Comparison of ENCODE assay signal across 17 cellular contexts in the genomic region with DNA sequence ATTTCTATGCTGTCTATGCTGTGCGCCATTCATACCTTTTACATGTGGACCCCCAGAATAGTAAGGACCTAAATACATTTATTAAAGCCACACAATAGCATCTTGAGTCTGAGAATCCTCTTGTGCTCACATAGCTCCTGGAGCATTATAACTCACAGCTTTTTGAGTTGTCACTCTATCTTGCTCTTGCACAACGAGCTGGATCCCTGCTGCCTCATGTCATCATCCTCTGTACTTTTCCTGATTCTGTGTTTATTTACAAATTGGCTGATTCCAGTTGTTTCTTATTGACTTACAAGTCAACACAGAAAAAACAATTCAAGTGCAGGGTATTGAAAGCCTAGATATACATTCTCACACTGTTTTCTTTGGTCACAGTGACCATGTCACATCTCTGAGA.
DNase-seq lines count a peak whose midpoint lies in the region; ATAC-seq and TF ChIP-seq lines count a peak whose summit lies in the region.
"Had no signal": no experiment of that assay in that cellular context is flagged by ENCODE, and none has a peak within 500 bp of the region (broad histone marks: within the 10 kb centered on the region; RNA-seq: fewer than 3 reads in every experiment).

No MANE protein-coding gene starts in this region.

- H3K36me3 ChIP-seq in mammary epithelial cell (ENCODE audit: insufficient read depth, low read length) (no peaks in the 10 kb centered on the region), liver (ENCODE audit: control insufficient read depth in 4 of 4, insufficient read depth in 3 of 4, low read depth in 1 of 4, low read length in 3 of 4) (no peaks in the 10 kb centered on the region)
- H3K36me3 ChIP-seq: HAP-1 had no signal

- H3K4me3 ChIP-seq in mammary epithelial cell (replicated peaks in 1 of 3; ENCODE audit: insufficient read depth in 1 of 3, low read depth in 2 of 3, low read length in 3 of 3) (no peak overlapping the region), fibroblast of pulmonary artery (replicated peaks; ENCODE audit: low read depth, low read length) (no peak overlapping the region), liver (ENCODE audit: low read depth in 1 of 3, low read length in 3 of 3) (no peak overlapping the region)
- H3K4me3 ChIP-seq: A549, GM23248, HAP-1 had no signal

- dilution Hi-C loops in mammary epithelial cell (cut with HindIII; ENCODE audit: low sequenced_read_pairs), result no loop called here

- no peaks in the 10 kb centered on the region for H3K27me3 ChIP-seq in mammary epithelial cell (ENCODE audit: insufficient read depth, low read length)
- H3K27me3 ChIP-seq in liver (ENCODE audit: control insufficient read depth in 4 of 4, insufficient read depth in 4 of 4, low read length in 3 of 4), result no peaks in the 10 kb centered on the region

- no TSS peak for BruUV-seq in MCF 10A (replicated peaks; lab: Mats Ljungman, UMichigan)
- BruUV-seq in mammary epithelial cell (replicated peaks; lab: Mats Ljungman, UMichigan), result no TSS peak

- no peaks in the 10 kb centered on the region for H3K36me3 Mint-ChIP-seq in MCF 10A (ENCODE audit: insufficient read depth, unreplicated experiment)
- H3K36me3 Mint-ChIP-seq in WTC11, result no peaks in the 10 kb centered on the region

- no peaks in the 10 kb centered on the region for H4K20me1 ChIP-seq in mammary epithelial cell (ENCODE audit: insufficient read depth, low read length)

- POLR2A ChIA-PET in MCF 10A (lab: Yijun Ruan, JAX), result no interaction called here
- POLR2A ChIA-PET in WTC11 (lab: Charles Lee), result no interaction called here

- H3K4me2 ChIP-seq in mammary epithelial cell (ENCODE audit: insufficient read depth, low read depth, low read length), result no peak overlapping the region
- H3K4me2 ChIP-seq: A549 had no signal

- no peak overlapping the region for H3K4me3 Mint-ChIP-seq in MCF 10A (ENCODE audit: unreplicated experiment)
- H3K4me3 Mint-ChIP-seq in WTC11, result no peak overlapping the region
- H3K4me3 Mint-ChIP-seq: CD4-positive, alpha-beta T cell had no signal

- DNase-seq in MCF 10A (ENCODE audit: unreplicated experiment) (peak; percentile 10), mammary epithelial cell (no peak), fibroblast of pulmonary artery (ENCODE audit: low read depth) (peak; percentile 7), WTC11 (ENCODE audit: low spot score) (no peak), inferior parietal cortex (ENCODE audit: extremely low spot score) (no peak)
- DNase-seq in activated effector memory CD4-positive, alpha-beta T cell treated with Interleukin-2 at 50 U/mL for 16 hours, result no peak
- DNase-seq: AML-193; CD4-positive, alpha-beta T cell; DMS153; DMS79; GF-D8; GM23248 had no signal

- H2AFZ ChIP-seq in mammary epithelial cell (ENCODE audit: low read depth, low read length), result no peak overlapping the region
- H2AFZ ChIP-seq: GM23248 had no signal

- H3K9ac ChIP-seq in mammary epithelial cell (ENCODE audit: insufficient read depth, low read length) (no peak overlapping the region), liver (ENCODE audit: low read depth in 1 of 2, low read length in 2 of 2) (no peak overlapping the region)
- H3K9ac ChIP-seq: GM23248 had no signal

- ATAC-seq in WTC11, result no peak
- ATAC-seq: A549 had no signal

- TF ChIP-seq RAD21 in liver (IDR thresholded peaks at IDR 0.05), result no peak

- WGBS in mammary epithelial cell (ENCODE audit: low coverage, missing lambda C conversion rate), result 37% methylated on average over 2 of the region's 2 CpGs
- WGBS in liver, result 59% methylated on average over 2 of the region's 2 CpGs

- H3K27ac Mint-ChIP-seq in MCF 10A (ENCODE audit: low read depth, unreplicated experiment), result no peak overlapping the region
- H3K27ac Mint-ChIP-seq in WTC11, result no peak overlapping the region
- H3K27ac Mint-ChIP-seq: CD4-positive, alpha-beta T cell had no signal

- H3K9me3 ChIP-seq in mammary epithelial cell (replicated peaks; ENCODE audit: insufficient read depth, low read length) (no peaks in the 10 kb centered on the region), liver (ENCODE audit: control insufficient read depth in 4 of 4, low read length in 3 of 4) (no peaks in the 10 kb centered on the region)
- H3K9me3 ChIP-seq: A549, HAP-1 had no signal

- peaks cover 8% of the 10 kb centered on the region for H3K27me3 Mint-ChIP-seq in MCF 10A (ENCODE audit: insufficient read depth, unreplicated experiment)
- no peaks in the 10 kb centered on the region for H3K27me3 Mint-ChIP-seq in WTC11 (ENCODE audit: low read depth)
- H3K27me3 Mint-ChIP-seq: CD4-positive, alpha-beta T cell had no signal

- in situ Hi-C loops in mammary epithelial cell (cut with MboI; ENCODE audit: low sequenced_read_pairs in 2 of 2), result no loop called here

- CTCF ChIA-PET in MCF 10A (lab: Yijun Ruan, JAX), result interaction anchor here (0.6 to 2.5 kb wide), 9 partner anchors 9 to 367 kb away, joined by 3 to 12 read pairs (median 3); no protein-coding TSS in a partner anchor
- CTCF ChIA-PET in mammary epithelial cell (lab: Charles Lee; ENCODE audit: low non-redundant PET), result no interaction called here
- CTCF ChIA-PET in WTC11 (lab: Charles Lee), result interaction anchor here (1.1 to 1.4 kb wide), 2 partner anchors 21 to 23 kb away, joined by 4 read pairs; no protein-coding TSS in a partner anchor

- no peaks in the 10 kb centered on the region for H3K4me1 ChIP-seq in mammary epithelial cell (ENCODE audit: insufficient read depth, low read length)
- no peaks in the 10 kb centered on the region for H3K4me1 ChIP-seq in liver (ENCODE audit: control insufficient read depth in 4 of 4, insufficient read depth in 4 of 4, low read length in 3 of 4)
- H3K4me1 ChIP-seq: A549 had no signal

- H3K9me3 Mint-ChIP-seq in MCF 10A (ENCODE audit: unreplicated experiment) (no peaks in the 10 kb centered on the region), WTC11 (peaks cover 3% of the 10 kb centered on the region)
- H3K9me3 Mint-ChIP-seq: CD4-positive, alpha-beta T cell had no signal

- intact Hi-C loops in MCF 10A (cut with micrococcal nuclease) (no loop called here), mammary epithelial cell (cut with micrococcal nuclease) (no loop called here)

- H3K4me1 Mint-ChIP-seq in MCF 10A (ENCODE audit: insufficient read depth, unreplicated experiment) (no peaks in the 10 kb centered on the region), WTC11 (no peaks in the 10 kb centered on the region)

- H3K27ac ChIP-seq in mammary epithelial cell (ENCODE audit: insufficient read depth, low read depth, low read length), result no peak overlapping the region
- no peak overlapping the region for H3K27ac ChIP-seq in liver (ENCODE audit: low read depth in 1 of 2, low read length in 2 of 2)
- H3K27ac ChIP-seq: 22Rv1, A549, C4-2B, GM23248 had no signal

- H3K79me2 ChIP-seq in mammary epithelial cell (ENCODE audit: insufficient read depth, low read length), result no peaks in the 10 kb centered on the region

- no peak for TF ChIP-seq CTCF in MCF 10A (IDR thresholded peaks at IDR 0.05; ENCODE audit: unreplicated experiment)
- no peak for TF ChIP-seq CTCF in mammary epithelial cell (conservative IDR thresholded peaks at IDR 0.05 in 1 of 2, IDR thresholded peaks at IDR 0.05 in 1 of 2; ENCODE audit: extremely low read depth in 1 of 2, insufficient read depth in 1 of 2, low read depth in 1 of 2, low read length in 2 of 2)
- TF ChIP-seq CTCF in fibroblast of pulmonary artery (IDR thresholded peaks at IDR 0.05; ENCODE audit: low read length, missing control alignments), result no peak
- no peak for TF ChIP-seq CTCF in liver (IDR thresholded peaks at IDR 0.05; ENCODE audit: low read depth, low read length, missing input control)
- no peak for TF ChIP-seq CTCF in WTC11 (IDR thresholded peaks at IDR 0.05)

TF ChIP-seq in liver, 16 proteins besides CTCF, POLR2A, EP300 and RAD21:
- TF ChIP-seq, protein P1, sequence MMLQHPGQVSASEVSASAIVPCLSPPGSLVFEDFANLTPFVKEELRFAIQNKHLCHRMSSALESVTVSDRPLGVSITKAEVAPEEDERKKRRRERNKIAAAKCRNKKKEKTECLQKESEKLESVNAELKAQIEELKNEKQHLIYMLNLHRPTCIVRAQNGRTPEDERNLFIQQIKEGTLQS (IDR thresholded peaks at IDR 0.05), result peak; percentile 48
- TF ChIP-seq FOXA1 (IDR thresholded peaks at IDR 0.05) (no peak), SP1 (IDR thresholded peaks at IDR 0.05) (no peak), FOXA2 (IDR thresholded peaks at IDR 0.05) (peak; percentile 39)

TF ChIP-seq in WTC11, 78 proteins besides CTCF, POLR2A, EP300 and RAD21:
- no peak for TF ChIP-seq MYBL2 (CRISPR knock-in tag; IDR thresholded peaks at IDR 0.05)
- TF ChIP-seq ZBTB21 (CRISPR knock-in tag; IDR thresholded peaks at IDR 0.05; ENCODE audit: borderline replicate concordance), result no peak
- TF ChIP-seq FOXP4 (CRISPR knock-in tag; IDR thresholded peaks at IDR 0.05), result no peak
- TF ChIP-seq ELF4 (CRISPR knock-in tag; IDR thresholded peaks at IDR 0.05; ENCODE audit: low read depth), result no peak

Comparison
In these comparisons a context has a peak if more than half of its experiments do, and no peak if none do; other contexts are left out.
1. DNase-seq: peak in MCF 10A (single experiment) and fibroblast of pulmonary artery (single experiment); none in mammary epithelial cell (single experiment), WTC11 (single experiment), activated effector memory CD4-positive, alpha-beta T cell treated with Interleukin-2 at 50 U/mL for 16 hours (single experiment) and inferior parietal cortex (single experiment).